Comparison of ENCODE assay signal across 25 cellular contexts in the genomic region with DNA sequence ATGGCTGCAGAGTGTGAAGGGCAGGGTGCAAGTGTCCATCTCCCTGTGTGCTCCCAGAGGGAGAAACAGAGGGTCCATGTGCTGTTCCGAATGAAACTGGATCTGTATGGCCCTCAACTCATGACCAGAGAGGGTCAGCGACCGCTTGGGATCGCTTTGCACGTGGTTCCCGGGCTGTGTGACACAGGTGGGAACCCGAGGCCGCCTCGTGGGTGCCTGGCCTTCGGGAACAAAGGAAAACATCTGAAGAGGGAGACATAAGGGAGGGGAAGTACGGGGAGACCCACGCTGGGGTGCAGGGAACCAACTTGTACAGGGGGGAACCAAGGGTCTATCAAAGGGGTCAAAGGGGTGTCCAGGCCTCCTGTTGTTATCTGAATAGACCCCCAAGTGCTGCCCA.
"Had no signal": no experiment of that assay in that cellular context is flagged by ENCODE, and none has a peak within 500 bp of the region (broad histone marks: within the 10 kb centered on the region; RNA-seq: fewer than 3 reads in every experiment).

No MANE protein-coding gene starts in this region.

- H3K27me3 ChIP-seq: MG63 had no signal

- H3K36me3 Mint-ChIP-seq: activated naive CD4-positive, alpha-beta T cell treated with anti-CD3 and anti-CD28 coated beads, Interleukin-2, amount 10 ng/mL, durations not matched to agents 7 days and 5 days; activated naive CD8-positive, alpha-beta T cell had no signal

- H3K4me3 ChIP-seq: MG63 had no signal

- H3K9me3 Mint-ChIP-seq: activated CD4-positive, alpha-beta T cell treated with anti-CD3 and anti-CD28 coated beads, Interleukin-2, amount 10 ng/mL, durations not matched to agents 24 days and 14 days; activated naive CD4-positive, alpha-beta T cell treated with anti-CD3 and anti-CD28 coated beads, Interleukin-2, amount 10 ng/mL, durations not matched to agents 7 days and 5 days; activated naive CD8-positive, alpha-beta T cell treated with anti-CD3 and anti-CD28 coated beads, Interleukin-2, amount 50 U/mL, for 24 hours; T-helper 2 cell treated with Interferon-gamma antibody and Interleukin-4, amounts not matched to agents 5 μg/mL and 100 μg/mL, for 36 hours had no signal

- H3K27me3 Mint-ChIP-seq: activated naive CD8-positive, alpha-beta T cell; activated naive CD8-positive, alpha-beta T cell treated with anti-CD3 and anti-CD28 coated beads, Interleukin-2, amount 50 U/mL, for 24 hours had no signal

- DNase-seq: activated CD4-positive, alpha-beta T cell treated with anti-CD3 and anti-CD28 coated beads, Interleukin-2, amount 10 ng/mL, durations not matched to agents 24 days and 14 days; activated CD4-positive, alpha-beta T cell treated with anti-CD3 and anti-CD28 coated beads, Interleukin-2, amount 50 U/mL, for 4 hours; activated CD8-positive, alpha-beta memory T cell treated with anti-CD3 and anti-CD28 coated beads, Interleukin-2, amount 50 U/mL, for 4 hours; activated effector memory CD4-positive, alpha-beta T cell treated with Interleukin-2 at 50 U/mL for 16 hours; activated naive CD4-positive, alpha-beta T cell treated with anti-CD3 and anti-CD28 coated beads, Interleukin-2, amount 10 ng/mL, durations not matched to agents 7 days and 5 days; activated naive CD8-positive, alpha-beta T cell treated with anti-CD3 and anti-CD28 coated beads, Interleukin-2, amount 50 U/mL, for 24 hours; activated T-cell treated with anti-CD3 and anti-CD28 coated beads for 4 hours; activated T-cell treated with anti-CD3 and anti-CD28 coated beads, Interleukin-2, amount 50 U/mL, for 48 hours; caudate nucleus; cerebellar nuclear complex; Kasumi-1; KG1; MG63; NCI-H1048; NCI-H1105 treated with DMSO at 0.1 percent for 48 hours; NCI-H1436; NCI-H1694 treated with DMSO at 0.1 percent for 48 hours; NCI-H2029; NCI-H345; NCI-H524 treated with DMSO at 0.1 percent for 48 hours; SIG-M5; SW 1271 had no signal

- H3K27ac Mint-ChIP-seq: activated CD4-positive, alpha-beta T cell treated with anti-CD3 and anti-CD28 coated beads, Interleukin-2, amount 10 ng/mL, durations not matched to agents 24 days and 14 days; activated naive CD4-positive, alpha-beta T cell treated with anti-CD3 and anti-CD28 coated beads, Interleukin-2, amount 10 ng/mL, durations not matched to agents 7 days and 5 days; activated naive CD8-positive, alpha-beta T cell; activated naive CD8-positive, alpha-beta T cell treated with anti-CD3 and anti-CD28 coated beads, Interleukin-2, amount 50 U/mL, for 24 hours; T-helper 2 cell treated with Interferon-gamma antibody and Interleukin-4, amounts not matched to agents 5 μg/mL and 100 μg/mL, for 36 hours had no signal

- H3K4me3 Mint-ChIP-seq: activated CD4-positive, alpha-beta T cell treated with anti-CD3 and anti-CD28 coated beads, Interleukin-2, amount 10 ng/mL, durations not matched to agents 24 days and 14 days; activated naive CD4-positive, alpha-beta T cell treated with anti-CD3 and anti-CD28 coated beads, Interleukin-2, amount 10 ng/mL, durations not matched to agents 7 days and 5 days; activated naive CD8-positive, alpha-beta T cell; activated naive CD8-positive, alpha-beta T cell treated with anti-CD3 and anti-CD28 coated beads, Interleukin-2, amount 50 U/mL, for 24 hours; T-helper 2 cell treated with Interferon-gamma antibody and Interleukin-4, amounts not matched to agents 5 μg/mL and 100 μg/mL, for 36 hours had no signal

- ATAC-seq: activated naive CD8-positive, alpha-beta T cell treated with anti-CD3 and anti-CD28 coated beads, Interleukin-2, amount 50 U/mL, for 24 hours; Panc1 had no signal

- H3K36me3 ChIP-seq: MG63 had no signal

- H3K9me3 ChIP-seq: MG63 had no signal
